1 cellular context compared by ENCODE assay signal in the genomic region with DNA sequence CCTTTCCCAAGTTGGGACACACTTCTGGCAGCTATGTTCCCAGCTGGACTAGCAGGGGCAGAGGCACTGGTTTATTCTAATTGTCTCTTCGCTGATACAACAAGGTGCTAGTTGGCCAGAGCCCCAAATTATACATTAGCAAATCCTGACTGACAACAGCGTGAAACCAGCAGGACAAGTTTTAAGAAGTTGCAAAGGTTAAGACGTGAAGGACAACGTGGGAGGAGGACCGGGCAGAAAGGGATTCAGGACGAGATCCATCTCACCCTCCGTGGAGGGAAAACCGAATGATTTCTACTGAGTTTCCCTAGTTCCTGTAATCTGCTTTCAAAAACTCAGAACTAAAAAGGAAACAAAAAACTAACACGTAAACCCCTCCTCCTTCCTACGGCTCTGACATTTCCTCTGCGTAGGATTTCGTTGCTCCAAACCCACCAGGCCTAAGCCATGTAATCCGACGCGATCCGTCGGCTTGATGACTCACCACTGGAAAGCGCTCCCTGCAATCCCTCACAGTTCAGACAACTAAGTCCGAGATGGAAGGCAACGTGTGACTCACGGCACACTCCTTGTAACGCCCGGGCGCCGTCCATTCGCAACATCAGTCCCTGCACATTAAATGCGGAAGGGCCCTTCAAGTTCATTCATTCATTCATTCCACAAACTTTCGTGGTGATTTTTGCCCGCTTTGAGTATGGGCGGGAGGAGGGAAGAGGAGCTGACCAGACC.
A peak's percentile ranks its signal among the peaks of the same experiment; 100 is the strongest.
TF ChIP-seq lines count a peak whose summit lies in the region.

No MANE protein-coding gene starts in this region.

TF ChIP-seq in HepG2, 621 proteins besides CTCF, POLR2A, EP300 and RAD21 (continued from another document and continues in another):
- TF ChIP-seq, protein P1, sequence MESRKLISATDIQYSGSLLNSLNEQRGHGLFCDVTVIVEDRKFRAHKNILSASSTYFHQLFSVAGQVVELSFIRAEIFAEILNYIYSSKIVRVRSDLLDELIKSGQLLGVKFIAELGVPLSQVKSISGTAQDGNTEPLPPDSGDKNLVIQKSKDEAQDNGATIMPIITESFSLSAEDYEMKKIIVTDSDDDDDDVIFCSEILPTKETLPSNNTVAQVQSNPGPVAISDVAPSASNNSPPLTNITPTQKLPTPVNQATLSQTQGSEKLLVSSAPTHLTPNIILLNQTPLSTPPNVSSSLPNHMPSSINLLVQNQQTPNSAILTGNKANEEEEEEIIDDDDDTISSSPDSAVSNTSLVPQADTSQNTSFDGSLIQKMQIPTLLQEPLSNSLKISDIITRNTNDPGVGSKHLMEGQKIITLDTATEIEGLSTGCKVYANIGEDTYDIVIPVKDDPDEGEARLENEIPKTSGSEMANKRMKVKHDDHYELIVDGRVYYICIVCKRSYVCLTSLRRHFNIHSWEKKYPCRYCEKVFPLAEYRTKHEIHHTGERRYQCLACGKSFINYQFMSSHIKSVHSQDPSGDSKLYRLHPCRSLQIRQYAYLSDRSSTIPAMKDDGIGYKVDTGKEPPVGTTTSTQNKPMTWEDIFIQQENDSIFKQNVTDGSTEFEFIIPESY (CRISPR knock-in tag; IDR thresholded peaks at IDR 0.05) = no peak
- no peak for TF ChIP-seq ETV6 (CRISPR knock-in tag; conservative IDR thresholded peaks at IDR 0.05)
- TF ChIP-seq, protein P2, sequence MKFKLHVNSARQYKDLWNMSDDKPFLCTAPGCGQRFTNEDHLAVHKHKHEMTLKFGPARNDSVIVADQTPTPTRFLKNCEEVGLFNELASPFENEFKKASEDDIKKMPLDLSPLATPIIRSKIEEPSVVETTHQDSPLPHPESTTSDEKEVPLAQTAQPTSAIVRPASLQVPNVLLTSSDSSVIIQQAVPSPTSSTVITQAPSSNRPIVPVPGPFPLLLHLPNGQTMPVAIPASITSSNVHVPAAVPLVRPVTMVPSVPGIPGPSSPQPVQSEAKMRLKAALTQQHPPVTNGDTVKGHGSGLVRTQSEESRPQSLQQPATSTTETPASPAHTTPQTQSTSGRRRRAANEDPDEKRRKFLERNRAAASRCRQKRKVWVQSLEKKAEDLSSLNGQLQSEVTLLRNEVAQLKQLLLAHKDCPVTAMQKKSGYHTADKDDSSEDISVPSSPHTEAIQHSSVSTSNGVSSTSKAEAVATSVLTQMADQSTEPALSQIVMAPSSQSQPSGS (CRISPR knock-in tag; IDR thresholded peaks at IDR 0.05) = no peak
- TF ChIP-seq, protein P3, sequence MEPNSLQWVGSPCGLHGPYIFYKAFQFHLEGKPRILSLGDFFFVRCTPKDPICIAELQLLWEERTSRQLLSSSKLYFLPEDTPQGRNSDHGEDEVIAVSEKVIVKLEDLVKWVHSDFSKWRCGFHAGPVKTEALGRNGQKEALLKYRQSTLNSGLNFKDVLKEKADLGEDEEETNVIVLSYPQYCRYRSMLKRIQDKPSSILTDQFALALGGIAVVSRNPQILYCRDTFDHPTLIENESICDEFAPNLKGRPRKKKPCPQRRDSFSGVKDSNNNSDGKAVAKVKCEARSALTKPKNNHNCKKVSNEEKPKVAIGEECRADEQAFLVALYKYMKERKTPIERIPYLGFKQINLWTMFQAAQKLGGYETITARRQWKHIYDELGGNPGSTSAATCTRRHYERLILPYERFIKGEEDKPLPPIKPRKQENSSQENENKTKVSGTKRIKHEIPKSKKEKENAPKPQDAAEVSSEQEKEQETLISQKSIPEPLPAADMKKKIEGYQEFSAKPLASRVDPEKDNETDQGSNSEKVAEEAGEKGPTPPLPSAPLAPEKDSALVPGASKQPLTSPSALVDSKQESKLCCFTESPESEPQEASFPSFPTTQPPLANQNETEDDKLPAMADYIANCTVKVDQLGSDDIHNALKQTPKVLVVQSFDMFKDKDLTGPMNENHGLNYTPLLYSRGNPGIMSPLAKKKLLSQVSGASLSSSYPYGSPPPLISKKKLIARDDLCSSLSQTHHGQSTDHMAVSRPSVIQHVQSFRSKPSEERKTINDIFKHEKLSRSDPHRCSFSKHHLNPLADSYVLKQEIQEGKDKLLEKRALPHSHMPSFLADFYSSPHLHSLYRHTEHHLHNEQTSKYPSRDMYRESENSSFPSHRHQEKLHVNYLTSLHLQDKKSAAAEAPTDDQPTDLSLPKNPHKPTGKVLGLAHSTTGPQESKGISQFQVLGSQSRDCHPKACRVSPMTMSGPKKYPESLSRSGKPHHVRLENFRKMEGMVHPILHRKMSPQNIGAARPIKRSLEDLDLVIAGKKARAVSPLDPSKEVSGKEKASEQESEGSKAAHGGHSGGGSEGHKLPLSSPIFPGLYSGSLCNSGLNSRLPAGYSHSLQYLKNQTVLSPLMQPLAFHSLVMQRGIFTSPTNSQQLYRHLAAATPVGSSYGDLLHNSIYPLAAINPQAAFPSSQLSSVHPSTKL (CRISPR knock-in tag; IDR thresholded peaks at IDR 0.05) = peak; percentile 66
- peak; percentile 50 for TF ChIP-seq DR1 (CRISPR knock-in tag; IDR thresholded peaks at IDR 0.05)
- 0 out of 2 replicates have a peak, but pooled peaks have one; percentile 30 for TF ChIP-seq ZNF263 (CRISPR knock-in tag; IDR thresholded peaks at IDR 0.05)
- 0 out of 2 replicates have a peak, but pooled peaks have one; percentile 37 for TF ChIP-seq NFKB2 (CRISPR knock-in tag; IDR thresholded peaks at IDR 0.05; ENCODE audit: borderline replicate concordance)
- TF ChIP-seq, protein P4, sequence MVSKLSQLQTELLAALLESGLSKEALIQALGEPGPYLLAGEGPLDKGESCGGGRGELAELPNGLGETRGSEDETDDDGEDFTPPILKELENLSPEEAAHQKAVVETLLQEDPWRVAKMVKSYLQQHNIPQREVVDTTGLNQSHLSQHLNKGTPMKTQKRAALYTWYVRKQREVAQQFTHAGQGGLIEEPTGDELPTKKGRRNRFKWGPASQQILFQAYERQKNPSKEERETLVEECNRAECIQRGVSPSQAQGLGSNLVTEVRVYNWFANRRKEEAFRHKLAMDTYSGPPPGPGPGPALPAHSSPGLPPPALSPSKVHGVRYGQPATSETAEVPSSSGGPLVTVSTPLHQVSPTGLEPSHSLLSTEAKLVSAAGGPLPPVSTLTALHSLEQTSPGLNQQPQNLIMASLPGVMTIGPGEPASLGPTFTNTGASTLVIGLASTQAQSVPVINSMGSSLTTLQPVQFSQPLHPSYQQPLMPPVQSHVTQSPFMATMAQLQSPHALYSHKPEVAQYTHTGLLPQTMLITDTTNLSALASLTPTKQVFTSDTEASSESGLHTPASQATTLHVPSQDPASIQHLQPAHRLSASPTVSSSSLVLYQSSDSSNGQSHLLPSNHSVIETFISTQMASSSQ (IDR thresholded peaks at IDR 0.05; ENCODE audit: low read depth) = no peak
- TF ChIP-seq, protein P4 (CRISPR knock-in tag; IDR thresholded peaks at IDR 0.05; ENCODE audit: borderline replicate concordance) = peak; percentile 15; the same call in 1 of the 2 replicates
- TF ChIP-seq CREM (IDR thresholded peaks at IDR 0.05) = peak; percentile 57; the same call in 1 of the 2 replicates
- TF ChIP-seq CREM (CRISPR knock-in tag; IDR thresholded peaks at IDR 0.05) = no peak; the same call in 1 of the 2 replicates
- no peak for TF ChIP-seq KDM3A (CRISPR knock-in tag; IDR thresholded peaks at IDR 0.05; ENCODE audit: low read depth)
- TF ChIP-seq ZNF7 (CRISPR knock-in tag; IDR thresholded peaks at IDR 0.05) = no peak
- TF ChIP-seq, protein P5, sequence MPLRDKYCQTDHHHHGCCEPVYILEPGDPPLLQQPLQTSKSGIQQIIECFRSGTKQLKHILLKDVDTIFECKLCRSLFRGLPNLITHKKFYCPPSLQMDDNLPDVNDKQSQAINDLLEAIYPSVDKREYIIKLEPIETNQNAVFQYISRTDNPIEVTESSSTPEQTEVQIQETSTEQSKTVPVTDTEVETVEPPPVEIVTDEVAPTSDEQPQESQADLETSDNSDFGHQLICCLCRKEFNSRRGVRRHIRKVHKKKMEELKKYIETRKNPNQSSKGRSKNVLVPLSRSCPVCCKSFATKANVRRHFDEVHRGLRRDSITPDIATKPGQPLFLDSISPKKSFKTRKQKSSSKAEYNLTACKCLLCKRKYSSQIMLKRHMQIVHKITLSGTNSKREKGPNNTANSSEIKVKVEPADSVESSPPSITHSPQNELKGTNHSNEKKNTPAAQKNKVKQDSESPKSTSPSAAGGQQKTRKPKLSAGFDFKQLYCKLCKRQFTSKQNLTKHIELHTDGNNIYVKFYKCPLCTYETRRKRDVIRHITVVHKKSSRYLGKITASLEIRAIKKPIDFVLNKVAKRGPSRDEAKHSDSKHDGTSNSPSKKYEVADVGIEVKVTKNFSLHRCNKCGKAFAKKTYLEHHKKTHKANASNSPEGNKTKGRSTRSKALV (CRISPR knock-in tag; IDR thresholded peaks at IDR 0.05) = peak; percentile 27; the same call in 1 of the 2 replicates
- TF ChIP-seq, protein P6, sequence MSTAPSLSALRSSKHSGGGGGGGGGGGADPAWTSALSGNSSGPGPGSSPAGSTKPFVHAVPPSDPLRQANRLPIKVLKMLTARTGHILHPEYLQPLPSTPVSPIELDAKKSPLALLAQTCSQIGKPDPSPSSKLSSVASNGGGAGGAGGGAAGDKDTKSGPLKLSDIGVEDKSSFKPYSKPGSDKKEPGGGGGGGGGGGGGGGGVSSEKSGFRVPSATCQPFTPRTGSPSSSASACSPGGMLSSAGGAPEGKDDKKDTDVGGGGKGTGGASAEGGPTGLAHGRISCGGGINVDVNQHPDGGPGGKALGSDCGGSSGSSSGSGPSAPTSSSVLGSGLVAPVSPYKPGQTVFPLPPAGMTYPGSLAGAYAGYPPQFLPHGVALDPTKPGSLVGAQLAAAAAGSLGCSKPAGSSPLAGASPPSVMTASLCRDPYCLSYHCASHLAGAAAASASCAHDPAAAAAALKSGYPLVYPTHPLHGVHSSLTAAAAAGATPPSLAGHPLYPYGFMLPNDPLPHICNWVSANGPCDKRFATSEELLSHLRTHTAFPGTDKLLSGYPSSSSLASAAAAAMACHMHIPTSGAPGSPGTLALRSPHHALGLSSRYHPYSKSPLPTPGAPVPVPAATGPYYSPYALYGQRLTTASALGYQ (CRISPR knock-in tag; IDR thresholded peaks at IDR 0.05) = 0 out of 2 replicates have a peak, but pooled peaks have one; percentile 36
- peak; percentile 97 for TF ChIP-seq JUND (CRISPR knock-in tag; IDR thresholded peaks at IDR 0.05)
- TF ChIP-seq NPAS2 (CRISPR knock-in tag; IDR thresholded peaks at IDR 0.05; ENCODE audit: borderline replicate concordance) = no peak
- TF ChIP-seq IKZF1 (IDR thresholded peaks at IDR 0.05) = no peak
- TF ChIP-seq ZNF12 (CRISPR knock-in tag; IDR thresholded peaks at IDR 0.05) = peak; percentile 66; the same call in 1 of the 2 replicates
- TF ChIP-seq ZBTB38 (CRISPR knock-in tag; IDR thresholded peaks at IDR 0.05) = no peak
- TF ChIP-seq ZMYM4 (CRISPR knock-in tag; IDR thresholded peaks at IDR 0.05) = peak; percentile 32; the same call in 1 of the 2 replicates
- TF ChIP-seq NR2C2 (CRISPR knock-in tag; IDR thresholded peaks at IDR 0.05; ENCODE audit: borderline replicate concordance) = 0 out of 2 replicates have a peak, but pooled peaks have one; percentile 9
- TF ChIP-seq ZNF569 (CRISPR knock-in tag; IDR thresholded peaks at IDR 0.05; ENCODE audit: borderline replicate concordance) = no peak
- TF ChIP-seq SMYD3 (CRISPR knock-in tag; IDR thresholded peaks at IDR 0.05) = no peak
- peak; percentile 94 for TF ChIP-seq SIX4 (CRISPR knock-in tag; IDR thresholded peaks at IDR 0.05)
